1 cellular context compared by ENCODE assay signal in genomic region chr4:111961806-111962205, GRCh38.
TF ChIP-seq lines count a peak whose summit lies in the region.

No MANE protein-coding gene starts in this region.

TF ChIP-seq in GM23338, 12 proteins besides CTCF, POLR2A, EP300 and RAD21 (continued from another document):
- TF ChIP-seq ZNF462 (CRISPR knock-in tag; IDR thresholded peaks at IDR 0.05) (no peak), POLR2AphosphoS5 (IDR thresholded peaks at IDR 0.05; ENCODE audit: low read depth) (no peak), CREB1 (CRISPR knock-in tag; IDR thresholded peaks at IDR 0.05; ENCODE audit: low read depth) (no peak)
